In the genomic region with DNA sequence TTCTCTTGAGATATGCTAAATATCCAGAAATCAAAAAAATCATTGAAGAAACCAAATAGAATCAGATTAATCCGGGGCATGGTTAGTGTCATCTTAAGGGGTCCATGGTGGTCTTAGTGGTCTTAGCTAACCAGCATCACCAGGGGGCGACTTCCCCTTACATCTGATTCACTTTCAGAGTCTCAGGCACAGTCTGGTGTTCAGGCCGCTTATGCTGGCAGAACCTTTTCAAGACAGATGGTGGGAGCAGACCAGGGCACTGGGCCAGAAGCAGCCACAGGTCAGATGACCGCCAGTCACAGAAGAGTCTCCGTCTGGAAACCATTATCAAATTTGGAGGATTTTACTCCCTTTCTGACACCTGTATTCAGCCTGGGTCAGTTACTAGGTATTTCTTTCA, we compare ENCODE assay signal across 1 cellular context.
TF ChIP-seq lines count a peak whose summit lies in the region.

No MANE protein-coding gene starts in this region.

TF ChIP-seq in GM12878, 131 proteins besides CTCF, POLR2A, EP300 and RAD21 (continued from another document):
- TF ChIP-seq, protein P1, sequence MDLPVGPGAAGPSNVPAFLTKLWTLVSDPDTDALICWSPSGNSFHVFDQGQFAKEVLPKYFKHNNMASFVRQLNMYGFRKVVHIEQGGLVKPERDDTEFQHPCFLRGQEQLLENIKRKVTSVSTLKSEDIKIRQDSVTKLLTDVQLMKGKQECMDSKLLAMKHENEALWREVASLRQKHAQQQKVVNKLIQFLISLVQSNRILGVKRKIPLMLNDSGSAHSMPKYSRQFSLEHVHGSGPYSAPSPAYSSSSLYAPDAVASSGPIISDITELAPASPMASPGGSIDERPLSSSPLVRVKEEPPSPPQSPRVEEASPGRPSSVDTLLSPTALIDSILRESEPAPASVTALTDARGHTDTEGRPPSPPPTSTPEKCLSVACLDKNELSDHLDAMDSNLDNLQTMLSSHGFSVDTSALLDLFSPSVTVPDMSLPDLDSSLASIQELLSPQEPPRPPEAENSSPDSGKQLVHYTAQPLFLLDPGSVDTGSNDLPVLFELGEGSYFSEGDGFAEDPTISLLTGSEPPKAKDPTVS (IDR thresholded peaks at IDR 0.05; ENCODE audit: low read depth, low read length), result no peak
- TF ChIP-seq RFX5 (IDR thresholded peaks at IDR 0.05; ENCODE audit: low read depth, low read length), result no peak
